Comparison of ENCODE assay signal across 8 cellular contexts in the genomic region with DNA sequence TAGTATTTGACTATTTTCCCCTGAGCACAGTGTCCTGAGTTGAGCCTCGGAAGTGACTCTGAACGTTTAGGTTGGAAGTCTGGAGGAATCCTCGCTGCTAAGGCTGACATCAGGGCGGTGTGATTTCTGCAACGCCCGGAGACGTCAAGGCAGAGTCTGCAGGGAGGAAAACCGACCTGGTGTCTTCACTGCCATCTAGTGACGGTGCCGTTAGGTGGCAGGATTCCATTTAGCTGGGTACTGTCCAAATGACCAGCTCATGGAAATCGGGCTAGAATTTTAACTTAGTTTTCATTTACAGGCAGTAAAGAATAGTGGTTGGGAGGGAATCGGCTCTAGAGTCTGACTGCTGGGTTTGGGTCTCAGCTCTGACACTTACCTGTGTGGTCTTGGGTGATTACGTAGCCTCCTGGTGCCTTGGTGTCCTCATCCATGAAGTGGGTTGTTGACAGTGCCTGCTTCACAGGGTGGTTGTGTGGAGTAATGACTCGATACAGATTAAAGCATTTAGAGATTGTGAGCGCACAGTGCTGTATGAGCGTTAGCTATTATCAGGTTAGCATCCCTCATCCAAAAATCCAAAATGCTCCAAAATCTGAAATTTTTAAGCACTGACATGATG. TPM values are rescaled to one million over a fixed set of nuclear protein-coding genes. Genes with fewer than 3 reads are reported as not detected.
A peak's percentile ranks its signal among the peaks of the same experiment; 100 is the strongest.
DNase-seq lines count a peak whose midpoint lies in the region; ATAC-seq, FAIRE-seq and TF ChIP-seq lines count a peak whose summit lies in the region.

No MANE protein-coding gene starts in this region.

- TF ChIP-seq POLR2A in GM12878 (IDR thresholded peaks at IDR 0.05; ENCODE audit: low read depth, low read length) (no peak), thyroid gland (IDR thresholded peaks at IDR 0.05) (no peak), suprapubic skin (IDR thresholded peaks at IDR 0.05) (no peak)

- no peak for TF ChIP-seq EP300 in GM12878 (IDR thresholded peaks at IDR 0.05; ENCODE audit: borderline replicate concordance in 1 of 2, control insufficient read depth in 1 of 2, low read depth in 2 of 2, low read length in 2 of 2)
- TF ChIP-seq EP300 in suprapubic skin (IDR thresholded peaks at IDR 0.05) = no peak

- peak; percentile 55 for TF ChIP-seq RAD21 in GM12878 (IDR thresholded peaks at IDR 0.05; ENCODE audit: insufficient read depth, low read depth, low read length)

- no peaks in the 10 kb centered on the region for H3K4me1 ChIP-seq in GM12878 (ENCODE audit: control insufficient read depth, insufficient read depth, low read length)
- no peaks in the 10 kb centered on the region for H3K4me1 ChIP-seq in thyroid gland
- H3K4me1 ChIP-seq in suprapubic skin = no peaks in the 10 kb centered on the region

- no peaks in the 10 kb centered on the region for H4K20me1 ChIP-seq in GM12878 (ENCODE audit: control insufficient read depth, insufficient read depth)

- 16% methylated on average over 15 of the region's 16 CpGs for WGBS in GM12878 (ENCODE audit: insufficient coverage, insufficient replicate concordance, low lambda C conversion rate, missing lambda C conversion rate)
- WGBS in thyroid gland, 2 donors = 26 to 28% methylated on average over 16 of the region's 16 CpGs
- 25% methylated on average over 16 of the region's 16 CpGs for WGBS in suprapubic skin

- H2AFZ ChIP-seq in GM12878 (ENCODE audit: control insufficient read depth, low read depth, low read length) = no peak overlapping the region

- ATAC-seq in GM12878 (peak; percentile 90), GM21737 (IDR thresholded peaks at IDR 0.05; ENCODE audit: unreplicated experiment) (no peak)

- intact Hi-C loops in GM12878 (cut with micrococcal nuclease; ENCODE audit: unreplicated experiment) (no loop called here), thyroid gland (cut with DNase I) (no loop called here)

- in situ Hi-C loops in GM12878 (cut with MboI) = no loop called here

- no peak for FAIRE-seq in GM12878 (lab: Jason Lieb, UNC)

- H3K9me3 ChIP-seq in GM12878 (replicated peaks; ENCODE audit: control insufficient read depth, insufficient read depth, low read length) (no peaks in the 10 kb centered on the region), thyroid gland (no peaks in the 10 kb centered on the region), suprapubic skin (no peaks in the 10 kb centered on the region)

- TF ChIP-seq CTCF in AG09309 (IDR thresholded peaks at IDR 0.05; ENCODE audit: control insufficient read depth, insufficient read depth, low read depth, low read length, missing control alignments) (peak; percentile 80), GM12872 (IDR thresholded peaks at IDR 0.05; ENCODE audit: insufficient read depth, low read depth, low read length) (peak; percentile 75), GM12878 (IDR thresholded peaks at IDR 0.05 in 2 of 3, conservative IDR thresholded peaks at IDR 0.05 in 1 of 3; ENCODE audit: control insufficient read depth in 2 of 3, extremely low read depth in 1 of 3, insufficient read depth in 1 of 3, low read depth in 3 of 3, low read length in 3 of 3) (peak; percentile 60 to 74 (median 73)), thyroid gland (IDR thresholded peaks at IDR 0.05) (peak in 4 of 6 experiments; percentile 32 to 62 (median 37)), suprapubic skin (IDR thresholded peaks at IDR 0.05) (peak in 1 of 2 donors; percentile 28)

- no TSS peak for BruUV-seq in GM12878 (replicated peaks; lab: Mats Ljungman, UMichigan)

- DNase-seq in AG09309 (ENCODE audit: low read depth) (no peak), NCI-H226 (peak; percentile 43), GM12878 (ENCODE audit: low read depth, low spot score) (no peak), islet precursor cell (peak; percentile 77), thyroid gland (peak; percentile 54 to 67), suprapubic skin (ENCODE audit: low spot score in 2 of 2) (no peak)

- no peaks in the 10 kb centered on the region for H3K79me2 ChIP-seq in GM12878 (ENCODE audit: control insufficient read depth, insufficient read depth, low read length)

- H3K4me3 ChIP-seq in AG09309 (ENCODE audit: control insufficient read depth, low read depth, low read length) (no peak overlapping the region), GM12878 (no peak overlapping the region), thyroid gland (replicated peaks in 1 of 3) (no peak overlapping the region), suprapubic skin (no peak overlapping the region)

- H3K36me3 ChIP-seq in GM12878 (ENCODE audit: control insufficient read depth in 2 of 2, insufficient read depth in 2 of 2, low read length in 1 of 2) (no peaks in the 10 kb centered on the region), thyroid gland (no peaks in the 10 kb centered on the region), suprapubic skin (no peaks in the 10 kb centered on the region)

- POLR2A ChIA-PET in GM12878 (lab: Charles Lee) = no interaction called here

- SMC1A ChIA-PET in GM12878 (lab: Charles Lee; ENCODE audit: uncharacterized antibody, unreplicated experiment) = interaction anchor here (0.6 to 3.2 kb wide), 11 partner anchors 9 to 888 kb away, joined by 3 to 14 read pairs (median 4); no protein-coding TSS in a partner anchor

- H3K9ac ChIP-seq in GM12878 (ENCODE audit: control insufficient read depth, insufficient read depth, low read length) = no peak overlapping the region

- peaks cover 0 to 2% of the 10 kb centered on the region in 2 experiments; a peak in 2 of 4 replicates for H3K27me3 ChIP-seq in GM12878 (replicated peaks in 1 of 2; ENCODE audit: control insufficient read depth in 2 of 2, insufficient read depth in 2 of 2, low read length in 1 of 2)
- H3K27me3 ChIP-seq in thyroid gland = no peaks in the 10 kb centered on the region
- peaks cover 18% of the 10 kb centered on the region for H3K27me3 ChIP-seq in suprapubic skin

- H3K4me2 ChIP-seq in GM12878 (ENCODE audit: control insufficient read depth, insufficient read depth) = no peak overlapping the region

- CTCF ChIA-PET in GM12878 (lab: Yijun Ruan, JAX) = interaction anchor here (0.6 to 6.7 kb wide), 18 partner anchors 10 to 1251 kb away, joined by 3 to 41 read pairs (median 4); no protein-coding TSS in a partner anchor

- H3K27ac ChIP-seq in GM12878 (ENCODE audit: control insufficient read depth, insufficient read depth) (no peak overlapping the region), thyroid gland (no peak overlapping the region), suprapubic skin (no peak overlapping the region)

- RAD21 ChIA-PET in GM12878 (lab: Charles Lee; ENCODE audit: unreplicated experiment) = interaction anchor here (0.9 to 1.6 kb wide), 6 partner anchors 10 to 832 kb away, joined by 3 to 6 read pairs (median 5); no protein-coding TSS in a partner anchor

TF ChIP-seq in GM12878, 131 proteins besides CTCF, POLR2A, EP300 and RAD21:
- TF ChIP-seq NR2C2 (IDR thresholded peaks at IDR 0.05; ENCODE audit: borderline replicate concordance, control insufficient read depth, insufficient read length, low read depth) (no peak), YY1 (IDR thresholded peaks at IDR 0.05; ENCODE audit: low read depth, low read length) (0 out of 2 replicates have a peak, but pooled peaks have one; percentile 12), JUND (IDR thresholded peaks at IDR 0.05; ENCODE audit: low read depth, low read length) (no peak), SMC3 (IDR thresholded peaks at IDR 0.05; ENCODE audit: borderline replicate concordance, low read length) (peak; percentile 43; the same call in 1 of the 2 replicates)
- TF ChIP-seq, protein P1, sequence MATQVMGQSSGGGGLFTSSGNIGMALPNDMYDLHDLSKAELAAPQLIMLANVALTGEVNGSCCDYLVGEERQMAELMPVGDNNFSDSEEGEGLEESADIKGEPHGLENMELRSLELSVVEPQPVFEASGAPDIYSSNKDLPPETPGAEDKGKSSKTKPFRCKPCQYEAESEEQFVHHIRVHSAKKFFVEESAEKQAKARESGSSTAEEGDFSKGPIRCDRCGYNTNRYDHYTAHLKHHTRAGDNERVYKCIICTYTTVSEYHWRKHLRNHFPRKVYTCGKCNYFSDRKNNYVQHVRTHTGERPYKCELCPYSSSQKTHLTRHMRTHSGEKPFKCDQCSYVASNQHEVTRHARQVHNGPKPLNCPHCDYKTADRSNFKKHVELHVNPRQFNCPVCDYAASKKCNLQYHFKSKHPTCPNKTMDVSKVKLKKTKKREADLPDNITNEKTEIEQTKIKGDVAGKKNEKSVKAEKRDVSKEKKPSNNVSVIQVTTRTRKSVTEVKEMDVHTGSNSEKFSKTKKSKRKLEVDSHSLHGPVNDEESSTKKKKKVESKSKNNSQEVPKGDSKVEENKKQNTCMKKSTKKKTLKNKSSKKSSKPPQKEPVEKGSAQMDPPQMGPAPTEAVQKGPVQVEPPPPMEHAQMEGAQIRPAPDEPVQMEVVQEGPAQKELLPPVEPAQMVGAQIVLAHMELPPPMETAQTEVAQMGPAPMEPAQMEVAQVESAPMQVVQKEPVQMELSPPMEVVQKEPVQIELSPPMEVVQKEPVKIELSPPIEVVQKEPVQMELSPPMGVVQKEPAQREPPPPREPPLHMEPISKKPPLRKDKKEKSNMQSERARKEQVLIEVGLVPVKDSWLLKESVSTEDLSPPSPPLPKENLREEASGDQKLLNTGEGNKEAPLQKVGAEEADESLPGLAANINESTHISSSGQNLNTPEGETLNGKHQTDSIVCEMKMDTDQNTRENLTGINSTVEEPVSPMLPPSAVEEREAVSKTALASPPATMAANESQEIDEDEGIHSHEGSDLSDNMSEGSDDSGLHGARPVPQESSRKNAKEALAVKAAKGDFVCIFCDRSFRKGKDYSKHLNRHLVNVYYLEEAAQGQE (IDR thresholded peaks at IDR 0.05; ENCODE audit: low read depth, low read length) = peak; percentile 35; the same call in 1 of the 2 replicates

RNA-seq across cellular contexts. Expression of a gene that starts 35.0 kb away (rescaled TPM):
- not detected in 2 replicates for total RNA-seq in GM12878 (2013; cell fraction: nucleolus; rRNA removed)
- total RNA-seq in GM12878 (2014; rRNA removed) (not detected in 2 replicates), GM12878 (2014; rRNA removed; fragmentation: Illumina TruSeq; extraction: Trizol) (not detected in 2 replicates), GM12878 (2021) (not detected in 2 replicates), thyroid gland (1 to 10 TPM; 1.3 to 2.0 (median 1.7) TPM), suprapubic skin (1 to 10 TPM in 2 of 4 donors, under 1 TPM in 2; 0.25 to 3.0 (median 0.99) TPM)
- not detected for polyA plus RNA-seq in GM12878 (2011; ENCODE audit: low read depth)
- polyA plus RNA-seq in GM12878 (2011; rRNA removed) (not detected in 2 replicates), GM12878 (2014; fragmentation: Illumina TruSeq; extraction: Trizol) (not detected in 2 replicates), GM12878 (2014; fragmentation: Nextera tagmentation; extraction: Ambion mirVana) (not detected), GM12878 (2014; rRNA removed) (not detected in 2 replicates), GM12878 (2016; fragmentation: Nextera tagmentation; extraction: Ambion mirVana) (not detected)
- not detected in 2 replicates for polyA plus RNA-seq in GM12878 (2011; cell fraction: cytosol; rRNA removed)
- polyA plus RNA-seq in GM12878 (2011; cell fraction: nucleus; rRNA removed) = not detected in 2 replicates
- polyA plus RNA-seq in GM12878 (2012) = not detected in 2 replicates
- not detected in 2 replicates for polyA minus RNA-seq in GM12878 (2011; rRNA and poly(A)+ RNA removed)
- polyA minus RNA-seq in GM12878 (2011; cell fraction: cytosol; rRNA and poly(A)+ RNA removed) = 1.7 TPM in 1 of 2 replicates, not detected in the other
- not detected in 2 replicates for polyA minus RNA-seq in GM12878 (2011; cell fraction: nucleus; rRNA and poly(A)+ RNA removed)

Comparison
In these comparisons a context has a peak if more than half of its experiments do, and no peak if none do; other contexts are left out.
1. DNase-seq: peak in NCI-H226 (single experiment), islet precursor cell (single experiment) and thyroid gland (2 of 2); none in AG09309 (single experiment), GM12878 (single experiment) and suprapubic skin (0 of 2).